14 cellular contexts compared by ENCODE assay signal in the genomic region with DNA sequence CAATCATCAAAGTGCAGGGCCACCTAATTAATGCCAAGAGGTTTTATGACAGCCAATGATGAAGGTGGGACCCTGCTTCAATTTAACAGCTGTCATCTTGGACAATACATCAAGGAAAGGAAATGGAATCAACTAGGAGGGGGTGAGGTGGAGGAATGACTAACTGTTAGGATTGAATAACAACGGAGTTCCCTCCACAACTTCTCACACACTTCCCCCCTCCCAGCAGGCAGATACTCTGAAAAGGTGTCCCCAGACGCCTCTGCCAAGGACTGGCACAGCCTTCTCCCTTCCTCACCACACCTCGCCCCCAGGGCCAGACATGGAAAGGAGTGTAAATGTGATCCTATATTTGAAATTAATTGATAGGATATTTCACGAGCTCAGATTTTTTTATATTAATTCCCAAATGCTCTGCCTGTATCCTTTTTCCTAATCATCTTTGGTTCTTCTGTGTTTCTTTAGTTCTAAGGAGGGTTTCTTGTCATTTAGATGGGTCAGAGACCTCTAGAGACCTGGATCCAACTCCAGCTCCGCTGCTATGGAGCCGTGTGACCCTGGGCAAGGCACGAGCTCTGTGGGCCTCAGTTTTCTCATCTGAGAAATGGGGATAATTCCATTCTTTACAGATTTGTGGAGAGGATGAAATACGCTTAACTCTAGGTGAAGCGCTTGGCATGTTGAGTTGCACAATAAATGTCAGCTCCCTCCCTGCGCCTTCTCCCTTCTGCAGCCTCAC. TPM values are rescaled to one million over a fixed set of nuclear protein-coding genes. Genes with fewer than 3 reads are reported as not detected.
DNase-seq lines count a peak whose midpoint lies in the region; ATAC-seq, FAIRE-seq and TF ChIP-seq lines count a peak whose summit lies in the region.
"Had no signal": no experiment of that assay in that cellular context is flagged by ENCODE, and none has a peak within 500 bp of the region (broad histone marks: within the 10 kb centered on the region; RNA-seq: fewer than 3 reads in every experiment).

No MANE protein-coding gene starts in this region.

- peak overlapping the region; percentile 27 for H3K4me3 Mint-ChIP-seq in central memory CD8-positive, alpha-beta T cell

- no peak for DNase-seq in A549 (ENCODE audit: low read depth in 1 of 2, low spot score in 1 of 2)
- DNase-seq in Daoy (ENCODE audit: low read depth): peak; percentile 6
- DNase-seq in central memory CD8-positive, alpha-beta T cell (ENCODE audit: low spot score in 2 of 2): no peak
- DNase-seq in GM12891 (ENCODE audit: insufficient read length, low spot score): no peak
- no peak for DNase-seq in NCI-H1092 treated with DMSO at 0.1 percent for 48 hours (lab: John Stamatoyannopoulos, UW)
- no peak for DNase-seq in testis
- DNase-seq: amniotic stem cell, Caco-2, NCI-H526 treated with DMSO at 0.1 percent for 48 hours had no signal

- H3K9me3 Mint-ChIP-seq in central memory CD8-positive, alpha-beta T cell: no peaks in the 10 kb centered on the region

- H3K4me2 ChIP-seq in A549: peak overlapping the region; percentile 92

- H3K36me3 ChIP-seq in mesodermal cell (ENCODE audit: control insufficient read depth, insufficient read depth, low read length) (no peaks in the 10 kb centered on the region), testis (ENCODE audit: low read depth, missing control alignments) (no peaks in the 10 kb centered on the region)
- H3K36me3 ChIP-seq: SJSA1 had no signal

- TF ChIP-seq CTCF in A549 (IDR thresholded peaks at IDR 0.05): no peak
- no peak for TF ChIP-seq CTCF in testis (IDR thresholded peaks at IDR 0.05)

- H3K36me3 Mint-ChIP-seq in central memory CD8-positive, alpha-beta T cell (ENCODE audit: insufficient read depth): no peaks in the 10 kb centered on the region

- no peak overlapping the region for H3K27ac ChIP-seq in A549
- H3K27ac ChIP-seq in mesodermal cell (ENCODE audit: low read depth, low read length, severe bottlenecking): no peak overlapping the region
- no peak overlapping the region for H3K27ac ChIP-seq in testis
- H3K27ac ChIP-seq: SJSA1 had no signal

- TF ChIP-seq POLR2A in A549 (IDR thresholded peaks at IDR 0.05; ENCODE audit: low read length): no peak
- TF ChIP-seq POLR2A in GM12891 (IDR thresholded peaks at IDR 0.05; ENCODE audit: low read depth, low read length): no peak
- TF ChIP-seq POLR2A in testis (IDR thresholded peaks at IDR 0.05): no peak

- H3K9me3 ChIP-seq in A549: peaks cover 7% of the 10 kb centered on the region; the same call in 2 of the 3 replicates
- H3K9me3 ChIP-seq in mesodermal cell (ENCODE audit: control insufficient read depth, low read length): no peaks in the 10 kb centered on the region
- no peaks in the 10 kb centered on the region for H3K9me3 ChIP-seq in testis
- H3K9me3 ChIP-seq: Caco-2 had no signal

- H3K27me3 Mint-ChIP-seq in central memory CD8-positive, alpha-beta T cell: peaks cover 91% of the 10 kb centered on the region

- no peak for FAIRE-seq in A549 (lab: Jason Lieb, UNC)
- FAIRE-seq in GM12891 (lab: Jason Lieb, UNC): no peak
- FAIRE-seq: islet of Langerhans had no signal

- H3K27ac Mint-ChIP-seq in central memory CD8-positive, alpha-beta T cell (ENCODE audit: low read depth): no peak overlapping the region

- H3K4me3 ChIP-seq in A549 (peak overlapping the region; percentile 46; the same call in 1 of the 3 replicates), mesodermal cell (ENCODE audit: extremely low read depth, insufficient read depth, low read length, poor library complexity, severe bottlenecking) (peak overlapping the region; percentile 27), testis (peak overlapping the region in 1 of 2 donors; percentile 34)
- H3K4me3 ChIP-seq: SJSA1 had no signal

- H3K27me3 ChIP-seq in testis: no peaks in the 10 kb centered on the region

- TF ChIP-seq RAD21 in A549 (conservative IDR thresholded peaks at IDR 0.05 in 1 of 2, IDR thresholded peaks at IDR 0.05 in 1 of 2): no peak

- 20% methylated on average over 10 of the region's 10 CpGs for WGBS in A549 (ENCODE audit: missing lambda C conversion rate)
- 71 to 87% methylated on average over 3 to 5 of the region's 10 CpGs for WGBS in mesodermal cell (ENCODE audit: insufficient coverage in 2 of 2), 2 experiments
- WGBS in testis, 2 donors: 46 to 58% methylated on average over 10 of the region's 10 CpGs

- TF ChIP-seq EP300 in A549 (IDR thresholded peaks at IDR 0.05): no peak

- POLR2A ChIA-PET in A549 (lab: Yijun Ruan, JAX): no interaction called here

- H3K4me1 Mint-ChIP-seq in central memory CD8-positive, alpha-beta T cell: peaks cover 9% of the 10 kb centered on the region

- CTCF ChIA-PET in A549 (lab: Yijun Ruan, JAX): interaction anchor here (0.9 kb wide), 1 partner anchor 67 kb away, joined by 3 read pairs; no protein-coding TSS in a partner anchor

- intact Hi-C loops in testis (cut with DNase I; ENCODE audit: low total_unique reads): no loop called here

- H3K4me1 ChIP-seq in A549: no peaks in the 10 kb centered on the region
- peaks cover 5% of the 10 kb centered on the region for H3K4me1 ChIP-seq in mesodermal cell (ENCODE audit: control insufficient read depth, insufficient read depth, low read length, poor library complexity, severe bottlenecking)
- no peaks in the 10 kb centered on the region for H3K4me1 ChIP-seq in testis
- H3K4me1 ChIP-seq: Caco-2, SJSA1 had no signal

- ATAC-seq in A549 (no peak), HG02763 (IDR thresholded peaks at IDR 0.05; ENCODE audit: unreplicated experiment) (no peak)
- no peak for ATAC-seq in central memory CD8-positive, alpha-beta T cell (replicated peaks; ENCODE audit: extremely low read depth, poor library complexity, severe bottlenecking)

TF ChIP-seq in A549, 52 proteins besides CTCF, POLR2A, EP300 and RAD21:
- TF ChIP-seq, protein P1, sequence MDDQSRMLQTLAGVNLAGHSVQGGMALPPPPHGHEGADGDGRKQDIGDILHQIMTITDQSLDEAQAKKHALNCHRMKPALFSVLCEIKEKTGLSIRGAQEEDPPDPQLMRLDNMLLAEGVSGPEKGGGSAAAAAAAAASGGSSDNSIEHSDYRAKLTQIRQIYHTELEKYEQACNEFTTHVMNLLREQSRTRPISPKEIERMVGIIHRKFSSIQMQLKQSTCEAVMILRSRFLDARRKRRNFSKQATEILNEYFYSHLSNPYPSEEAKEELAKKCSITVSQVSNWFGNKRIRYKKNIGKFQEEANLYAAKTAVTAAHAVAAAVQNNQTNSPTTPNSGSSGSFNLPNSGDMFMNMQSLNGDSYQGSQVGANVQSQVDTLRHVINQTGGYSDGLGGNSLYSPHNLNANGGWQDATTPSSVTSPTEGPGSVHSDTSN (IDR thresholded peaks at IDR 0.05): no peak
- TF ChIP-seq EHF (CRISPR knock-in tag; IDR thresholded peaks at IDR 0.05) (no peak), ELK1 (IDR thresholded peaks at IDR 0.05; ENCODE audit: low read depth, low read length) (no peak), MAX (IDR thresholded peaks at IDR 0.05) (no peak)

TF ChIP-seq in GM12891, 5 proteins besides CTCF, POLR2A, EP300 and RAD21:
- no peak for TF ChIP-seq SPI1 (IDR thresholded peaks at IDR 0.05; ENCODE audit: low read depth, low read length)
- no peak for TF ChIP-seq POLR2AphosphoS5 (IDR thresholded peaks at IDR 0.05; ENCODE audit: low read depth, low read length)
- TF ChIP-seq PAX5 (IDR thresholded peaks at IDR 0.05; ENCODE audit: insufficient read depth, low read length, severe bottlenecking): no peak
- no peak for TF ChIP-seq POU2F2 (IDR thresholded peaks at IDR 0.05; ENCODE audit: low read depth, low read length)
- no peak for TF ChIP-seq TAF1 (IDR thresholded peaks at IDR 0.05; ENCODE audit: low read depth, low read length)

RNA-seq across cellular contexts. Expression of gene DCLK3, which starts 1.1 kb away (rescaled TPM):
- not detected in 2 replicates for polyA plus RNA-seq in A549 (2011; rRNA removed)
- polyA plus RNA-seq in A549 (2012; cell fraction: cytosol; rRNA removed): under 0.01 TPM in 1 of 2 replicates, not detected in the other
- not detected in 2 replicates for polyA plus RNA-seq in A549 (2012; cell fraction: nucleus; rRNA removed)
- polyA plus RNA-seq in A549 (2017; fragmentation: RNase III; extraction: RNeasy Plus Mini Kit Qiagen cat#74134 plus additional on column Dnase treatment): not detected in 3 replicates
- polyA minus RNA-seq in A549 (2011; rRNA and poly(A)+ RNA removed): not detected in 2 replicates
- 0.06 TPM in 1 of 2 replicates, not detected in the other for total RNA-seq in Daoy (2014; rRNA removed; shearing (Covaris generic))
- 0.33 TPM for polyA plus RNA-seq in mesodermal cell (2013, experiment 1 of 2)
- polyA plus RNA-seq in mesodermal cell (2013, experiment 2 of 2): 0.46 TPM
- not detected for polyA plus RNA-seq in GM12891 (2012; ENCODE audit: low read depth, missing spikeins)
- 1 to 10 TPM; 4.0 to 4.8 TPM for total RNA-seq in testis
- polyA plus RNA-seq in testis (ENCODE audit: insufficient read depth, low read depth, low replicate concordance): 8.1 TPM
- total RNA-seq: Caco-2, SJSA1, ureter had no signal
